Comparison of ENCODE assay signal across 1 cellular context in the genomic region with DNA sequence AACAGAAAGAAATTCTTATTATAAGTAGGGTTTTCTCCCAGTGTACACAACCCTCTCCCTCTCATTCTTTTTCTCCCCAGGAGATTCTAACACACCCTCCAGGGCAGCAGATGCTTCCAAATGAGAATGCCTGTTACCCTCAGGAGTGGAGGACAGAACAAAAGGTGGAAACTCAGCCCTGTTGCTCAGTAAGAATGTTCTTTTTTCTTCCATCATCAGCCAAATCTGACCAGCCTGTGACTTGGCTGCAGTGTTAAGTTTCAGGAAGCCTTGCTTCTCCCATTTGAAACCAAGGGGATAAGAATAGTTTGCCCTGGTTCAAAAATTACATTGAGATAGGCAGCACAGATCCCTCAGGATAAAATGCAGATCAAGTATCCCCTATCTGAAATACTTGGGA.
TF ChIP-seq lines count a peak whose summit lies in the region.

No MANE protein-coding gene starts in this region.

TF ChIP-seq in WTC11, 78 proteins besides CTCF, POLR2A, EP300 and RAD21 (continued from another document):
- TF ChIP-seq, protein P1, sequence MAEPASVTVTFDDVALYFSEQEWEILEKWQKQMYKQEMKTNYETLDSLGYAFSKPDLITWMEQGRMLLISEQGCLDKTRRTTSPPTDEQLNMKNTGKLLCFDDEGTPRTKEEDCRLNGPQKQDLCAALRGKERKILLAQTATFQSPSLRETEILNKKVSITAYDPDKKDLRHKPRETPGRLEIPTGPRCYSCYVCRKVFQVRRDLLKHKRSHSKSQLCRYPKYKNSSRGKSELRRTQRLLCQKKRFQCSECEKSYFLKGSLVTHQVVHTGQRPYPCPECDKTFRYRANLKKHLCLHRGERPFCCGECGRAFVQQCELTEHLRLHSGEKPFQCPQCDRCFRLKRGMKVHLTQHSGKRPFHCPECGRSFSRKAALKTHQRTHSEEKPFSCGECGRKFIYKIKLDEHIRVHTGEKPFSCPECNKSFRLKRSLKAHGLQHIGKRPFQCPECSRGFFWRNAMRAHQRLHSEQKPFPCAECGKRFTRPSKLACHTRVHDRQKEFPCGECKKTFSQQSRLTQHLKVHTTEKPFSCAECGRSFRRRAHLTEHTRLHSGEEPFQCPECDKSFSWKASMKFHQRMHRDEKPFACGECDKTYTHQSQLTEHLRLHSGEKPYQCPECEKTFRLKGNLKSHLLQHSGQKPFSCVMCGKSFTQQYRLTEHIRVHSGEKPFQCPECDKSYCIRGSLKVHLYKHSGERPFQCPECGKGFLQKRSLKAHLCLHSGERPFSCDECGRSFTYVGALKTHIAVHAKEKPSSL (CRISPR knock-in tag; conservative IDR thresholded peaks at IDR 0.05), result no peak
- no peak for TF ChIP-seq CREM (CRISPR knock-in tag; IDR thresholded peaks at IDR 0.05)
